Comparison of ENCODE assay signal across 9 cellular contexts in genomic region chr1:170010443-170010842, GRCh38.
DNase-seq lines count a peak whose midpoint lies in the region; ATAC-seq and TF ChIP-seq lines count a peak whose summit lies in the region.
"Had no signal": no experiment of that assay in that cellular context is flagged by ENCODE, and none has a peak within 500 bp of the region (broad histone marks: within the 10 kb centered on the region; RNA-seq: fewer than 3 reads in every experiment).

No MANE protein-coding gene starts in this region.

- TF ChIP-seq CTCF in AG04449 (IDR thresholded peaks at IDR 0.05; ENCODE audit: insufficient read depth, low read length, missing control alignments) (peak; percentile 33), GM12873 (IDR thresholded peaks at IDR 0.05; ENCODE audit: insufficient read depth, low read depth, low read length, missing control alignments) (peak; percentile 27), type B pancreatic cell (conservative IDR thresholded peaks at IDR 0.05) (peak; percentile 73)

- H3K4me3 ChIP-seq in AG04449 (ENCODE audit: low read depth, low read length), result no peak overlapping the region

- POLR2A ChIA-PET in AG04449 (lab: Yijun Ruan, JAX), result no interaction called here

- H3K27ac Mint-ChIP-seq in type B pancreatic cell, result no peak overlapping the region
- H3K27ac Mint-ChIP-seq: effector memory CD8-positive, alpha-beta T cell had no signal

- ATAC-seq in GM18517 (IDR thresholded peaks at IDR 0.05; ENCODE audit: unreplicated experiment), result no peak
- no peak for ATAC-seq in GM19328 (IDR thresholded peaks at IDR 0.05; ENCODE audit: unreplicated experiment)
- ATAC-seq: effector memory CD8-positive, alpha-beta T cell had no signal

- peaks cover 22% of the 10 kb centered on the region for H3K36me3 Mint-ChIP-seq in type B pancreatic cell

- H3K4me3 Mint-ChIP-seq in type B pancreatic cell, result no peak overlapping the region
- H3K4me3 Mint-ChIP-seq: effector memory CD8-positive, alpha-beta T cell had no signal

- no peak for DNase-seq in AG04449 (ENCODE audit: low read depth, low spot score)
- peak; percentile 85 for DNase-seq in OCI-M1 (lab: John Stamatoyannopoulos, UW)
- DNase-seq in fibroblast of peridontal ligament (ENCODE audit: extremely low read depth), result peak; percentile 90
- DNase-seq in type B pancreatic cell (ENCODE audit: extremely low spot score, unreplicated experiment), result no peak
- no peak for DNase-seq in stimulated activated naive CD4-positive, alpha-beta T cell treated with Interleukin-2 at 50 U/mL for 16 hours (lab: John Stamatoyannopoulos, UW)

- H3K4me1 Mint-ChIP-seq in type B pancreatic cell (ENCODE audit: unreplicated experiment), result no peaks in the 10 kb centered on the region

- CTCF ChIA-PET in AG04449 (lab: Yijun Ruan, JAX), result interaction anchor here (0.7 to 2.1 kb wide), 16 partner anchors 8 to 917 kb away, joined by 3 to 14 read pairs (median 4); no protein-coding TSS in a partner anchor

- no peaks in the 10 kb centered on the region for H3K27me3 Mint-ChIP-seq in type B pancreatic cell
- H3K27me3 Mint-ChIP-seq: effector memory CD8-positive, alpha-beta T cell had no signal

- no peaks in the 10 kb centered on the region for H3K9me3 Mint-ChIP-seq in type B pancreatic cell

Comparison
In these comparisons a context has a peak if more than half of its experiments do, and no peak if none do; other contexts are left out.
1. DNase-seq: peak in OCI-M1 (single experiment) and fibroblast of peridontal ligament (single experiment); none in AG04449 (single experiment), type B pancreatic cell (single experiment) and stimulated activated naive CD4-positive, alpha-beta T cell treated with Interleukin-2 at 50 U/mL for 16 hours (single experiment).
2. Peak in every context shown above with its lines, with median percentiles within 50 percentile points of each other: CTCF ChIP-seq.